Comparison of ENCODE assay signal across 22 cellular contexts in the genomic region with DNA sequence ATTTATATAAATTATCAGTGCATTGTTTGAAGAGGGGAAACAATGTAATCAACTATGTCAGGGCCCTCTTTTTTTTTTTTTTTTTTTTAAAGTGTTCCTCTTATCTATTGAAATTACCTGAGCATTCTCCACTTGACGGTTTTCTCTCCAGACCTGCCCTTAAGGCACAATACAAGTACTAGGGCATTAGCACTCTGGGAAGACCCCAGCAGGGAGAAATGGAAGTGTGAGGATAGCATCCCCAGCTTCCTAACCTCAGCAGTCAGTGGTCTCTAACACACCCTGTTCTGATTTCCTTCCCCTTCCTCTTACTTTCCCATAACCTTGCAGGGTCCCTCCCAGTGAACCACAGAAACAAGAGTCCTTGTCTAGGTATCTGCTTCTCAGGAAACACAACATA.
"Had no signal": no experiment of that assay in that cellular context is flagged by ENCODE, and none has a peak within 500 bp of the region (broad histone marks: within the 10 kb centered on the region; RNA-seq: fewer than 3 reads in every experiment).

No MANE protein-coding gene starts in this region.

- H3K27me3 Mint-ChIP-seq: dendritic cell treated with granulocyte-macrophage colony-stimulating factor and Interleukin-4, amounts not matched to agents 40 ng/mL and 50 ng/mL, for 4 days; naive thymus-derived CD4-positive, alpha-beta T cell had no signal

- H3K27ac ChIP-seq: colonic mucosa, epithelial cell of prostate, esophagus squamous epithelium, gastrocnemius medialis, heart right ventricle, left lung, lower lobe of right lung had no signal

- H3K27ac Mint-ChIP-seq: dendritic cell treated with granulocyte-macrophage colony-stimulating factor and Interleukin-4, amounts not matched to agents 40 ng/mL and 50 ng/mL, for 4 days; naive thymus-derived CD4-positive, alpha-beta T cell had no signal

- H3K4me1 ChIP-seq: colonic mucosa, esophagus squamous epithelium, gastrocnemius medialis, heart right ventricle, left lung, lower lobe of right lung had no signal

- H3K9me3 ChIP-seq: colonic mucosa, gastrocnemius medialis, lower lobe of right lung had no signal

- DNase-seq: colonic mucosa; cortex of kidney; effector memory CD4-positive, alpha-beta T cell; erythroblast; esophagus squamous epithelium; foreskin fibroblast; foreskin melanocyte; gastrocnemius medialis; glutamatergic neuron; head of caudate nucleus; heart right ventricle; hippocampal formation; left cardiac atrium; left lung; left ventricle myocardium superior; lower lobe of right lung; mesenchymal stem cell; midbrain; naive thymus-derived CD4-positive, alpha-beta T cell had no signal

- H3K36me3 ChIP-seq: colonic mucosa, esophagus squamous epithelium, gastrocnemius medialis, heart right ventricle, left lung, lower lobe of right lung had no signal

- H3K4me3 Mint-ChIP-seq: dendritic cell treated with granulocyte-macrophage colony-stimulating factor and Interleukin-4, amounts not matched to agents 40 ng/mL and 50 ng/mL, for 4 days; naive thymus-derived CD4-positive, alpha-beta T cell had no signal

- H3K4me3 ChIP-seq: colonic mucosa, esophagus squamous epithelium, gastrocnemius medialis, heart right ventricle, left lung, lower lobe of right lung had no signal

- H3K27me3 ChIP-seq: colonic mucosa, esophagus squamous epithelium, gastrocnemius medialis, heart right ventricle, left lung had no signal

- H3K4me1 Mint-ChIP-seq: naive thymus-derived CD4-positive, alpha-beta T cell had no signal

- H3K36me3 Mint-ChIP-seq: naive thymus-derived CD4-positive, alpha-beta T cell had no signal

- ATAC-seq: esophagus mucosa; gastrocnemius medialis; heart right ventricle; left cardiac atrium; left lung; left ventricle myocardium superior; lower lobe of right lung; naive thymus-derived CD4-positive, alpha-beta T cell had no signal
